1 cellular context compared by ENCODE assay signal in genomic region chr20:35699127-35699913, GRCh38.
TF ChIP-seq lines count a peak whose summit lies in the region.

Gene NFS1 (minus strand): TSS chr20:35699352. CDS start chr20:35699288, 64 bp downstream.
Gene ROMO1 (plus strand): TSS chr20:35699405. CDS start chr20:35699633, 228 bp downstream.

TF ChIP-seq in HepG2, 621 proteins besides CTCF, POLR2A, EP300 and RAD21 (continued from another document and continues in another):
- TF ChIP-seq ZNF513 (CRISPR knock-in tag; conservative IDR thresholded peaks at IDR 0.05): peak; percentile 75
- TF ChIP-seq ZEB1 (IDR thresholded peaks at IDR 0.05; ENCODE audit: insufficient replicate concordance, low read depth): peak; percentile 78
- peak; percentile 63 for TF ChIP-seq MLX (CRISPR knock-in tag; IDR thresholded peaks at IDR 0.05)
- no peak for TF ChIP-seq SYNCRIP (IDR thresholded peaks at IDR 0.05; ENCODE audit: insufficient read depth, low read depth, low read length)
- TF ChIP-seq BCL3 (CRISPR knock-in tag; IDR thresholded peaks at IDR 0.05): peak; percentile 97; the same call in 1 of the 2 replicates
- TF ChIP-seq ZBED4 (CRISPR knock-in tag; IDR thresholded peaks at IDR 0.05; ENCODE audit: borderline replicate concordance): peak; percentile 94
- TF ChIP-seq RARG (CRISPR knock-in tag; IDR thresholded peaks at IDR 0.05; ENCODE audit: low read depth): 0 out of 2 replicates have a peak, but pooled peaks have one; percentile 8
- peak; percentile 99 for TF ChIP-seq ATF7-NPFF (CRISPR knock-in tag; IDR thresholded peaks at IDR 0.05; ENCODE audit: low read depth)
- TF ChIP-seq ZSCAN30 (CRISPR knock-in tag; IDR thresholded peaks at IDR 0.05): no peak
- TF ChIP-seq ZNF317 (CRISPR knock-in tag; IDR thresholded peaks at IDR 0.05): peak; percentile 95
- TF ChIP-seq ZNF841 (CRISPR knock-in tag; IDR thresholded peaks at IDR 0.05; ENCODE audit: borderline replicate concordance): no peak
- peak; percentile 93 for TF ChIP-seq HBP1 (CRISPR knock-in tag; IDR thresholded peaks at IDR 0.05; ENCODE audit: low read depth)
- TF ChIP-seq PITX1 (CRISPR knock-in tag; IDR thresholded peaks at IDR 0.05): peak; percentile 88
- TF ChIP-seq ZNF547 (CRISPR knock-in tag; IDR thresholded peaks at IDR 0.05): peak; percentile 100
- TF ChIP-seq ZNF20 (CRISPR knock-in tag; IDR thresholded peaks at IDR 0.05): peak; percentile 97
- TF ChIP-seq ZNF792 (CRISPR knock-in tag; IDR thresholded peaks at IDR 0.05): peak; percentile 99
- TF ChIP-seq CREB3 (CRISPR knock-in tag; IDR thresholded peaks at IDR 0.05): no peak; the same call in 1 of the 2 replicates
- TF ChIP-seq ZNF180 (CRISPR knock-in tag; IDR thresholded peaks at IDR 0.05; ENCODE audit: borderline replicate concordance, low read depth): no peak; the same call in 1 of the 2 replicates
- TF ChIP-seq ZNF34 (CRISPR knock-in tag; IDR thresholded peaks at IDR 0.05; ENCODE audit: borderline replicate concordance): peak; percentile 92
- TF ChIP-seq PAXIP1 (CRISPR knock-in tag; conservative IDR thresholded peaks at IDR 0.05): peak; percentile 65
- TF ChIP-seq KLF12 (CRISPR knock-in tag; IDR thresholded peaks at IDR 0.05; ENCODE audit: borderline replicate concordance): peak; percentile 93
- TF ChIP-seq ZNF749 (CRISPR knock-in tag; IDR thresholded peaks at IDR 0.05; ENCODE audit: borderline replicate concordance): peak; percentile 98
- TF ChIP-seq CBX1 (IDR thresholded peaks at IDR 0.05; ENCODE audit: low read depth): peak; percentile 74
- TF ChIP-seq ZMAT3 (CRISPR knock-in tag; conservative IDR thresholded peaks at IDR 0.05): peak; percentile 97
- no peak for TF ChIP-seq ATF7 (IDR thresholded peaks at IDR 0.05)
- TF ChIP-seq ATF7 (CRISPR knock-in tag; IDR thresholded peaks at IDR 0.05): no peak
- TF ChIP-seq ZFP62 (CRISPR knock-in tag; IDR thresholded peaks at IDR 0.05): peak; percentile 89; the same call in 1 of the 2 replicates
- TF ChIP-seq HIC2 (CRISPR knock-in tag; IDR thresholded peaks at IDR 0.05; ENCODE audit: low read depth): no peak; the same call in 1 of the 2 replicates
- TF ChIP-seq ZNF720 (CRISPR knock-in tag; IDR thresholded peaks at IDR 0.05): no peak; the same call in 1 of the 2 replicates
- peak; percentile 89 for TF ChIP-seq KDM5A (IDR thresholded peaks at IDR 0.05; ENCODE audit: borderline replicate concordance, low read length)
- TF ChIP-seq ZGPAT (CRISPR knock-in tag; IDR thresholded peaks at IDR 0.05): peak; percentile 100
- TF ChIP-seq NFIC (IDR thresholded peaks at IDR 0.05; ENCODE audit: low read length): no peak
- TF ChIP-seq TBX2 (CRISPR knock-in tag; IDR thresholded peaks at IDR 0.05; ENCODE audit: borderline replicate concordance): peak; percentile 98
- TF ChIP-seq ZNF143 (CRISPR knock-in tag; IDR thresholded peaks at IDR 0.05): peak; percentile 74
- TF ChIP-seq MLXIP (CRISPR knock-in tag; IDR thresholded peaks at IDR 0.05; ENCODE audit: borderline replicate concordance): peak; percentile 94; the same call in 1 of the 2 replicates
- peak; percentile 78; the same call in 1 of the 2 replicates for TF ChIP-seq MTA3 (CRISPR knock-in tag; IDR thresholded peaks at IDR 0.05)
- peak; percentile 100 for TF ChIP-seq PHF20 (CRISPR knock-in tag; IDR thresholded peaks at IDR 0.05)
- TF ChIP-seq IRF2 (CRISPR knock-in tag; IDR thresholded peaks at IDR 0.05): peak; percentile 99
- peak; percentile 88 for TF ChIP-seq IKZF4 (CRISPR knock-in tag; IDR thresholded peaks at IDR 0.05; ENCODE audit: borderline replicate concordance, low read depth, not compliant biosample characterization)
- TF ChIP-seq KAT8 (CRISPR knock-in tag; IDR thresholded peaks at IDR 0.05): peak; percentile 100
- no peak for TF ChIP-seq TRIM24 (CRISPR knock-in tag; IDR thresholded peaks at IDR 0.05)
